8 cellular contexts compared by ENCODE assay signal in genomic region chr7:41943098-41943577, GRCh38.
A peak's percentile ranks its signal among the peaks of the same experiment; 100 is the strongest.
DNase-seq lines count a peak whose midpoint lies in the region; ATAC-seq, FAIRE-seq and TF ChIP-seq lines count a peak whose summit lies in the region.

No MANE protein-coding gene starts in this region.

- H3K9ac ChIP-seq in HUES64 (ENCODE audit: low read depth, low read length): no peak overlapping the region; the same call in 1 of the 2 replicates

- no peaks in the 10 kb centered on the region for H3K4me1 ChIP-seq in HUES64 (ENCODE audit: insufficient read depth, low read length)
- peaks cover 4 to 7% of the 10 kb centered on the region in 2 experiments for H3K4me1 ChIP-seq in neutrophil (ENCODE audit: control insufficient read depth in 1 of 2, insufficient read depth in 1 of 2, low read depth in 1 of 2, low read length in 1 of 2)
- H3K4me1 ChIP-seq in suprapubic skin: peaks cover 12% of the 10 kb centered on the region

- H3K36me3 ChIP-seq in HUES64 (ENCODE audit: insufficient read depth, low read length) (no peaks in the 10 kb centered on the region), neutrophil (no peaks in the 10 kb centered on the region), suprapubic skin (no peaks in the 10 kb centered on the region)

- peak; percentile 94 for ATAC-seq in GM21529 (IDR thresholded peaks at IDR 0.05; ENCODE audit: unreplicated experiment)

- peak; percentile 15 for DNase-seq in DMS79 (lab: John Stamatoyannopoulos, UW)
- DNase-seq in RWPE1 (ENCODE audit: low spot score): peak; percentile 81
- DNase-seq in activated T-helper 9 cell treated with anti-CD3 and anti-CD28 coated beads, Interleukin-2, amount 50 U/mL, for 16 hours (ENCODE audit: low read depth): peak; percentile 45
- DNase-seq in frontal cortex (ENCODE audit: low spot score in 2 of 2): peak; percentile 50 to 66
- DNase-seq in suprapubic skin (ENCODE audit: low spot score in 2 of 2): peak; percentile 87

- TF ChIP-seq CTCF in RWPE1 (conservative IDR thresholded peaks at IDR 0.05; ENCODE audit: low read depth): peak; percentile 100
- TF ChIP-seq CTCF in neutrophil (IDR thresholded peaks at IDR 0.05): peak; percentile 75
- peak; percentile 81 to 98 for TF ChIP-seq CTCF in suprapubic skin (IDR thresholded peaks at IDR 0.05)

- CTCF ChIA-PET in RWPE1 (lab: Yijun Ruan, JAX): interaction anchor here (0.5 to 2.0 kb wide), 33 partner anchors 8 to 1478 kb away, joined by 3 to 16 read pairs (median 3); no protein-coding TSS in a partner anchor

- WGBS in HUES64: 2% methylated on average over 16 of the region's 16 CpGs
- WGBS in suprapubic skin: under 1% methylated on average over 16 of the region's 16 CpGs

- H3K9me3 ChIP-seq in HUES64 (ENCODE audit: insufficient read depth, low read depth, low read length) (no peaks in the 10 kb centered on the region), neutrophil (no peaks in the 10 kb centered on the region), suprapubic skin (no peaks in the 10 kb centered on the region)

- H3K27ac ChIP-seq in HUES64 (ENCODE audit: low read depth, low read length) (no peak overlapping the region), RWPE1 (peak overlapping the region; percentile 14), neutrophil (no peak overlapping the region), suprapubic skin (no peak overlapping the region)

- POLR2A ChIA-PET in RWPE1 (lab: Yijun Ruan, JAX; ENCODE audit: low non-redundant PET): no interaction called here

- H3K4me3 ChIP-seq in HUES64 (ENCODE audit: low read length) (peak overlapping the region; percentile 38), neutrophil (ENCODE audit: low read depth in 1 of 2, low read length in 1 of 2) (no peak overlapping the region), suprapubic skin (no peak overlapping the region)

- no peak for TF ChIP-seq EP300 in suprapubic skin (IDR thresholded peaks at IDR 0.05)

- FAIRE-seq in frontal cortex (lab: Jason Lieb, UNC): no peak

- H3K27me3 ChIP-seq in HUES64 (ENCODE audit: insufficient read depth, low read length) (peaks cover 12% of the 10 kb centered on the region), neutrophil (peaks cover 27% of the 10 kb centered on the region), suprapubic skin (peaks cover 18% of the 10 kb centered on the region)

- TF ChIP-seq POLR2A in suprapubic skin (IDR thresholded peaks at IDR 0.05): no peak

Comparison
In these comparisons a context has a peak if more than half of its experiments do, and no peak if none do; other contexts are left out.
1. DNase-seq: peak in every context shown above with its lines; median percentile 87 in suprapubic skin; 81 in RWPE1; 58 in frontal cortex; 45 in activated T-helper 9 cell treated with anti-CD3 and anti-CD28 coated beads, Interleukin-2, amount 50 U/mL, for 16 hours; 15 in DMS79.